Comparison of ENCODE assay signal across 2 cellular contexts in genomic region chr22:24471570-24471969, GRCh38.
TF ChIP-seq lines count a peak whose summit lies in the region.

No MANE protein-coding gene starts in this region.

TF ChIP-seq in liver, 16 proteins besides CTCF, POLR2A, EP300 and RAD21:
- TF ChIP-seq YY1 (IDR thresholded peaks at IDR 0.05), result no peak
- no peak for TF ChIP-seq TAF1 (conservative IDR thresholded peaks at IDR 0.05)
- TF ChIP-seq NR2F2 (IDR thresholded peaks at IDR 0.05), result peak; percentile 23
- TF ChIP-seq FOXA2 (IDR thresholded peaks at IDR 0.05), result no peak

TF ChIP-seq in HepG2, 621 proteins besides CTCF, POLR2A, EP300 and RAD21:
- TF ChIP-seq SOX13 (IDR thresholded peaks at IDR 0.05), result no peak
- no peak for TF ChIP-seq SOX13 (CRISPR knock-in tag; conservative IDR thresholded peaks at IDR 0.05 in 1 of 2, IDR thresholded peaks at IDR 0.05 in 1 of 2)
- no peak for TF ChIP-seq SIN3A (IDR thresholded peaks at IDR 0.05; ENCODE audit: borderline replicate concordance, low read depth, low read length)
- no peak for TF ChIP-seq ZFYVE20 (CRISPR knock-in tag; IDR thresholded peaks at IDR 0.05; ENCODE audit: borderline replicate concordance, low read depth)
- no peak for TF ChIP-seq ZNF501 (CRISPR knock-in tag; IDR thresholded peaks at IDR 0.05)
- TF ChIP-seq SMAD1 (CRISPR knock-in tag; IDR thresholded peaks at IDR 0.05; ENCODE audit: borderline replicate concordance, low read depth), result no peak
- TF ChIP-seq ZSCAN20 (CRISPR knock-in tag; IDR thresholded peaks at IDR 0.05; ENCODE audit: borderline replicate concordance), result no peak
- no peak for TF ChIP-seq SMAD9 (CRISPR knock-in tag; IDR thresholded peaks at IDR 0.05)
- TF ChIP-seq NCOA1 (CRISPR knock-in tag; IDR thresholded peaks at IDR 0.05), result no peak
- TF ChIP-seq ZSCAN31 (CRISPR knock-in tag; IDR thresholded peaks at IDR 0.05; ENCODE audit: low read depth), result no peak
- TF ChIP-seq PHF8 (CRISPR knock-in tag; IDR thresholded peaks at IDR 0.05), result no peak
- TF ChIP-seq CENPBD1 (CRISPR knock-in tag; IDR thresholded peaks at IDR 0.05; ENCODE audit: borderline replicate concordance, low read depth), result no peak
TF ChIP-seq in HepG2: peak in this region for 0.
